In the genomic region with DNA sequence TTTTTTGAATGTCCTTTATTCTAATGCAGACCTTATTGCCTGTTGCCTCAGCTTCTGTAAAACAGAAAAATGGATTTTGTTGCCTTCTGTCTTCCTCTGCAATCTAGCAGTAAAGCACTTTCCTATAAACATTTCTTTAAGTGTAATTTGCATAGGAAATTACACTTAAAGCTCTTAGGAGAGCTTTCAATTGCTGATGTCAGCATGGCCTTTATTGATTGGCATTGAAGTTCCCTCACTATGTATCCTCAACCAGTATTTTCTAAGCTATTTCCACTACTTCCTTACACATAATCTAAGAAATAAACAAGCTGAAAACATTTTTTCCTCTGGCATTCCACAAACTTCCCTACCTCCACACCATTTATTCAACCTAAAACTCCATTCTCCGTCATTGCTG, we compare ENCODE assay signal across 1 cellular context.
TF ChIP-seq lines count a peak whose summit lies in the region.

No MANE protein-coding gene starts in this region.

TF ChIP-seq in WTC11, 78 proteins besides CTCF, POLR2A, EP300 and RAD21 (continued from another document):
- TF ChIP-seq, protein P1, sequence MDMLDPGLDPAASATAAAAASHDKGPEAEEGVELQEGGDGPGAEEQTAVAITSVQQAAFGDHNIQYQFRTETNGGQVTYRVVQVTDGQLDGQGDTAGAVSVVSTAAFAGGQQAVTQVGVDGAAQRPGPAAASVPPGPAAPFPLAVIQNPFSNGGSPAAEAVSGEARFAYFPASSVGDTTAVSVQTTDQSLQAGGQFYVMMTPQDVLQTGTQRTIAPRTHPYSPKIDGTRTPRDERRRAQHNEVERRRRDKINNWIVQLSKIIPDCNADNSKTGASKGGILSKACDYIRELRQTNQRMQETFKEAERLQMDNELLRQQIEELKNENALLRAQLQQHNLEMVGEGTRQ (CRISPR knock-in tag; IDR thresholded peaks at IDR 0.05) = no peak
- TF ChIP-seq HMGA2 (CRISPR knock-in tag; IDR thresholded peaks at IDR 0.05) (no peak), PRRX2 (CRISPR knock-in tag; IDR thresholded peaks at IDR 0.05) (no peak)
